1 cellular context compared by ENCODE assay signal in genomic region chr18:31616586-31616985, GRCh38.
TF ChIP-seq lines count a peak whose summit lies in the region.

No MANE protein-coding gene starts in this region.

TF ChIP-seq in GM12878, 131 proteins besides CTCF, POLR2A, EP300 and RAD21 (continued from another document):
- TF ChIP-seq, protein P1, sequence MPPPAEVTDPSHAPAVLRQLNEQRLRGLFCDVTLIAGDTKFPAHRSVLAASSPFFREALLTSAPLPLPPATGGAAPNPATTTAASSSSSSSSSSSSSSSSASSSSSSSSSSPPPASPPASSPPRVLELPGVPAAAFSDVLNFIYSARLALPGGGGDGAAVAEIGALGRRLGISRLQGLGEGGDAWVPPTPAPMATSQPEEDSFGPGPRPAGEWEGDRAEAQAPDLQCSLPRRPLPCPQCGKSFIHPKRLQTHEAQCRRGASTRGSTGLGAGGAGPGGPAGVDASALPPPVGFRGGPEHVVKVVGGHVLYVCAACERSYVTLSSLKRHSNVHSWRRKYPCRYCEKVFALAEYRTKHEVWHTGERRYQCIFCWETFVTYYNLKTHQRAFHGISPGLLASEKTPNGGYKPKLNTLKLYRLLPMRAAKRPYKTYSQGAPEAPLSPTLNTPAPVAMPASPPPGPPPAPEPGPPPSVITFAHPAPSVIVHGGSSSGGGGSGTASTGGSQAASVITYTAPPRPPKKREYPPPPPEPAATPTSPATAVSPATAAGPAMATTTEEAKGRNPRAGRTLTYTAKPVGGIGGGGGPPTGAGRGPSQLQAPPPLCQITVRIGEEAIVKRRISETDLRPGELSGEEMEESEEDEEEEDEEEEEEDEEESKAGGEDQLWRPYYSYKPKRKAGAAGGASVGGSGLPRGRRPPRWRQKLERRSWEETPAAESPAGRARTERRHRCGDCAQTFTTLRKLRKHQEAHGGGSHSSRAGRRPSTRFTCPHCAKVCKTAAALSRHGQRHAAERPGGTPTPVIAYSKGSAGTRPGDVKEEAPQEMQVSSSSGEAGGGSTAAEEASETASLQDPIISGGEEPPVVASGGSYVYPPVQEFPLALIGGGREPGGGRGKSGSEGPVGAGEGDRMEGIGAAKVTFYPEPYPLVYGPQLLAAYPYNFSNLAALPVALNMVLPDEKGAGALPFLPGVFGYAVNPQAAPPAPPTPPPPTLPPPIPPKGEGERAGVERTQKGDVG (CRISPR knock-in tag; IDR thresholded peaks at IDR 0.05): no peak
- no peak for TF ChIP-seq HDGF (IDR thresholded peaks at IDR 0.05)
- TF ChIP-seq CREB1 (IDR thresholded peaks at IDR 0.05; ENCODE audit: low read depth): no peak
- TF ChIP-seq IRF5 (IDR thresholded peaks at IDR 0.05; ENCODE audit: borderline replicate concordance): no peak
- TF ChIP-seq MEF2A (IDR thresholded peaks at IDR 0.05; ENCODE audit: insufficient read depth, low read depth, low read length): no peak
- TF ChIP-seq SUZ12 (IDR thresholded peaks at IDR 0.05; ENCODE audit: unreplicated experiment): no peak
